ENCODE assay signal across 24 cellular contexts in the genomic region with DNA sequence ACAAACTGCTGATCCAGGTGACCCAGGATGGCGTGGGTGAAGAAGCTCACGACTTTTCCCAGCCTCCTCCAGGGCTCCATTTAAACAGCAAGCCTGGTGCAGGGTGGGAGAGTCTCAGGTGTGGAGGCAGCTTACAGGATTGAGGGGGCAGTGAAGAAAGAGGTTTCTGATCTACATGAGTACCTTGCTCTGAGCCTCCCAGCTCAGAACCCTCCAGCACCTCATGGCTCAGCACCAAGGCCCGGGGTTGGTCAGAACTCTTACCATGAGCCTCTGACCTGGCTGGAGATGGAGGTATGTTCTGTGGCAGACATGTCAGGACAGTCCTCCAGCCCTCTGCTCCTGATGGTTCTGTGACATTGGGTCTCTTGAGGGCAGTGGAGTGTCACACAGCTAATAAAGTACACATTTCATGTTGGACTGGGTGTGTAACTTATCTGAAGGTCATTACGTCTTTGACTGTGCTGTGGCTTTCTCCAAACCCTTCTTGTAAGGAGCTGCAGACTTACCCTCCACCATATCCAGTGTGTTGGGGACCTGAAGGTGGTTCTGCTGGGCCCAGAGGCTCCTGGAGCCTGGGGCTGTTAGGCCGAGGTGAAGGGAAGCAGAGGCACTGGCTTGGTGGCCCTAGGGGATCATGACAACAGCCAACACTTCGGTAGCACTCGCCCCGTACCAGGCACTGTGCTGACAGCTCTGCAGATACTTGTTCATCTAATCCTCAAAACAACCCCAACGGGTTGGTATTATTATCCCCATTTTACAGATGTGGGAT. TPM values are rescaled to one million over a fixed set of nuclear protein-coding genes. Genes with fewer than 3 reads are reported as not detected.
"Had no signal": no experiment of that assay in that cellular context is flagged by ENCODE, and none has a peak within 500 bp of the region (broad histone marks: within the 10 kb centered on the region; RNA-seq: fewer than 3 reads in every experiment).

No MANE protein-coding gene starts in this region.

- H3K36me3 ChIP-seq: left ventricle myocardium inferior, ovary, tibial artery had no signal

- H3K27ac ChIP-seq: left ventricle myocardium inferior, ovary, psoas muscle, tibial artery had no signal

- ATAC-seq: activated CD4-positive, alpha-beta T cell treated with anti-CD3 and anti-CD28 coated beads for 36 hours; activated naive CD8-positive, alpha-beta T cell treated with anti-CD3 and anti-CD28 coated beads, Interleukin-2, amount 50 U/mL, for 24 hours; esophagus mucosa; natural killer cell; psoas muscle; right cardiac atrium; stimulated activated effector memory CD8-positive, alpha-beta T cell treated with anti-CD3 and anti-CD28 coated beads, Interleukin-12 subunit alpha, Interleukin-12 subunit beta, amount 100 ng/mL, for 72 hours; stimulated activated naive CD8-positive, alpha-beta T cell treated with anti-CD3 and anti-CD28 coated beads, Interleukin-15, amount 100 ng/mL, for 72 hours; WTC11 had no signal

- H3K27me3 Mint-ChIP-seq: activated CD4-positive, alpha-beta T cell treated with anti-CD3 and anti-CD28 coated beads for 36 hours; activated naive CD8-positive, alpha-beta T cell treated with anti-CD3 and anti-CD28 coated beads, Interleukin-2, amount 50 U/mL, for 24 hours; stimulated activated naive CD8-positive, alpha-beta T cell treated with anti-CD3 and anti-CD28 coated beads, Interleukin-15, amount 100 ng/mL, for 72 hours had no signal

- H3K27ac Mint-ChIP-seq: activated CD4-positive, alpha-beta T cell treated with anti-CD3 and anti-CD28 coated beads for 36 hours; activated naive CD8-positive, alpha-beta T cell treated with anti-CD3 and anti-CD28 coated beads, Interleukin-2, amount 50 U/mL, for 24 hours; natural killer cell; stimulated activated naive CD8-positive, alpha-beta T cell treated with anti-CD3 and anti-CD28 coated beads, Interleukin-15, amount 100 ng/mL, for 72 hours; T-helper 1 cell treated with Interleukin-12 subunit alpha and Interleukin-12 subunit beta and Interleukin-4 antibody, amounts not matched to agents 30 μg/mL and 1 μg/mL, for 36 hours had no signal

- H3K4me1 Mint-ChIP-seq: activated CD4-positive, alpha-beta T cell treated with anti-CD3 and anti-CD28 coated beads for 36 hours had no signal

- H3K9me3 Mint-ChIP-seq: activated naive CD8-positive, alpha-beta T cell treated with anti-CD3 and anti-CD28 coated beads, Interleukin-2, amount 50 U/mL, for 24 hours; natural killer cell; stimulated activated effector memory CD8-positive, alpha-beta T cell treated with anti-CD3 and anti-CD28 coated beads, Interleukin-12 subunit alpha, Interleukin-12 subunit beta, amount 100 ng/mL, for 72 hours; stimulated activated naive CD8-positive, alpha-beta T cell treated with anti-CD3 and anti-CD28 coated beads, Interleukin-15, amount 100 ng/mL, for 72 hours; T-helper 1 cell treated with Interleukin-12 subunit alpha and Interleukin-12 subunit beta and Interleukin-4 antibody, amounts not matched to agents 30 μg/mL and 1 μg/mL, for 36 hours; WTC11 had no signal

- H3K4me3 Mint-ChIP-seq: activated CD4-positive, alpha-beta T cell treated with anti-CD3 and anti-CD28 coated beads for 36 hours; activated naive CD8-positive, alpha-beta T cell treated with anti-CD3 and anti-CD28 coated beads, Interleukin-2, amount 50 U/mL, for 24 hours; natural killer cell; stimulated activated effector memory CD8-positive, alpha-beta T cell treated with anti-CD3 and anti-CD28 coated beads, Interleukin-12 subunit alpha, Interleukin-12 subunit beta, amount 100 ng/mL, for 72 hours; stimulated activated naive CD8-positive, alpha-beta T cell treated with anti-CD3 and anti-CD28 coated beads, Interleukin-15, amount 100 ng/mL, for 72 hours; T-helper 1 cell treated with Interleukin-12 subunit alpha and Interleukin-12 subunit beta and Interleukin-4 antibody, amounts not matched to agents 30 μg/mL and 1 μg/mL, for 36 hours; WTC11 had no signal

- H3K9me3 ChIP-seq: left ventricle myocardium inferior, ovary, psoas muscle, tibial artery had no signal

- H3K36me3 Mint-ChIP-seq: natural killer cell, WTC11 had no signal

- DNase-seq: activated CD4-positive, alpha-beta T cell treated with anti-CD3 and anti-CD28 coated beads for 36 hours; activated CD4-positive, alpha-beta T cell treated with anti-CD3 and anti-CD28 coated beads, Interleukin-2, amount 50 U/mL, for 48 hours; activated naive CD4-positive, alpha-beta T cell treated with anti-CD3 and anti-CD28 coated beads, Interleukin-2, amount 50 U/mL, for 16 hours; activated naive CD8-positive, alpha-beta T cell treated with anti-CD3 and anti-CD28 coated beads, Interleukin-2, amount 50 U/mL, for 24 hours; cerebellar nuclear complex; effector CD8-positive, alpha-beta T cell; foreskin melanocyte; left ventricle myocardium inferior; midbrain; natural killer cell; ovary; psoas muscle; right cardiac atrium; stimulated activated CD4-positive, alpha-beta T cell treated with anti-CD3 and anti-CD28 coated beads, Interleukin-2, amount 100 ng/mL, for 24 hours; T1000 had no signal

- H3K27me3 ChIP-seq: ovary had no signal

- H3K4me3 ChIP-seq: left ventricle myocardium inferior, ovary, psoas muscle, tibial artery had no signal

RNA-seq across cellular contexts. Expression of gene KCNH6, which starts 23.3 kb away (rescaled TPM):
- total RNA-seq: activated CD4-positive, alpha-beta T cell treated with anti-CD3 and anti-CD28 coated beads for 36 hours; endothelial cell of umbilical vein; esophagus mucosa; left ventricle myocardium inferior; natural killer cell; psoas muscle; right cardiac atrium; skeletal muscle tissue; urinary bladder had no signal
- polyA plus RNA-seq: ovary, psoas muscle, right cardiac atrium, urinary bladder had no signal
